1 cellular context compared by ENCODE assay signal in genomic region chr3:14950274-14950673, GRCh38.
TF ChIP-seq lines count a peak whose summit lies in the region.

No MANE protein-coding gene starts in this region.

TF ChIP-seq in WTC11, 78 proteins besides CTCF, POLR2A, EP300 and RAD21 (continued from another document):
- TF ChIP-seq AFF4 (CRISPR knock-in tag; IDR thresholded peaks at IDR 0.05; ENCODE audit: borderline replicate concordance) (no peak), CREB1 (CRISPR knock-in tag; IDR thresholded peaks at IDR 0.05) (no peak), ZNF317 (CRISPR knock-in tag; IDR thresholded peaks at IDR 0.05; ENCODE audit: borderline replicate concordance, low read depth) (no peak)
